ENCODE assay signal across 1 cellular context in the genomic region with DNA sequence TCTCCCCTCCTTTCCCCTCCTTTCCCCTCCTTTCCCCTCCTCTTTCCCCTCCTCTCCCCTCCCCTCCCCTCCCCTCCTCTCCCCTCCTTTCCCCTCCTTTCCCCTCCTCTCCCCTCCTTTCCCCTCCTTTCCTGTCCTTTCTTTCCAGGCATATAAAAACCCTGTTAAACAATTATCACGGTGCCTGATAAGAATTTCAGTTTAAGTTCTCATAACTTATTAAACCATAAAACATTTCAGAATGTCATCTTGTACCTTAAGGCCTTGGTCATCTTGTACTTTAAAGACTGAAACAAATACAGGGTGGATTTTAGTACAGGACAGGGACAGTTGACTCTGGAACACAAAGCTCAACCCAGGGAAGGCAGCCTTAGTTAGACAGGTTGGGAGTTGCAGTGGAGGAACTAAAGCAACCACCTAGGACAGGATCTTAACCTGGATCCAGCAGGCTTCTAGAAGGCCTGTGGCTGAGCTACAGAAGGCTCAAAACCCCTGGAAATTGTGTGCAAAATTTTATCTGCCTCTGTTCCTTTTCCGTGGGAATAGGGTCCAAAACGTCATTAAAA.
A peak's percentile ranks its signal among the peaks of the same experiment; 100 is the strongest.
TF ChIP-seq lines count a peak whose summit lies in the region.

No MANE protein-coding gene starts in this region.

TF ChIP-seq in K562, 482 proteins besides CTCF, POLR2A, EP300 and RAD21:
- TF ChIP-seq, protein P1, sequence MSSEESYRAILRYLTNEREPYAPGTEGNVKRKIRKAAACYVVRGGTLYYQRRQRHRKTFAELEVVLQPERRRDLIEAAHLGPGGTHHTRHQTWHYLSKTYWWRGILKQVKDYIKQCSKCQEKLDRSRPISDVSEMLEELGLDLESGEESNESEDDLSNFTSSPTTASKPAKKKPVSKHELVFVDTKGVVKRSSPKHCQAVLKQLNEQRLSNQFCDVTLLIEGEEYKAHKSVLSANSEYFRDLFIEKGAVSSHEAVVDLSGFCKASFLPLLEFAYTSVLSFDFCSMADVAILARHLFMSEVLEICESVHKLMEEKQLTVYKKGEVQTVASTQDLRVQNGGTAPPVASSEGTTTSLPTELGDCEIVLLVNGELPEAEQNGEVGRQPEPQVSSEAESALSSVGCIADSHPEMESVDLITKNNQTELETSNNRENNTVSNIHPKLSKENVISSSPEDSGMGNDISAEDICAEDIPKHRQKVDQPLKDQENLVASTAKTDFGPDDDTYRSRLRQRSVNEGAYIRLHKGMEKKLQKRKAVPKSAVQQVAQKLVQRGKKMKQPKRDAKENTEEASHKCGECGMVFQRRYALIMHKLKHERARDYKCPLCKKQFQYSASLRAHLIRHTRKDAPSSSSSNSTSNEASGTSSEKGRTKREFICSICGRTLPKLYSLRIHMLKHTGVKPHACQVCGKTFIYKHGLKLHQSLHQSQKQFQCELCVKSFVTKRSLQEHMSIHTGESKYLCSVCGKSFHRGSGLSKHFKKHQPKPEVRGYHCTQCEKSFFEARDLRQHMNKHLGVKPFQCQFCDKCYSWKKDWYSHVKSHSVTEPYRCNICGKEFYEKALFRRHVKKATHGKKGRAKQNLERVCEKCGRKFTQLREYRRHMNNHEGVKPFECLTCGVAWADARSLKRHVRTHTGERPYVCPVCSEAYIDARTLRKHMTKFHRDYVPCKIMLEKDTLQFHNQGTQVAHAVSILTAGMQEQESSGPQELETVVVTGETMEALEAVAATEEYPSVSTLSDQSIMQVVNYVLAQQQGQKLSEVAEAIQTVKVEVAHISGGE (CRISPR knock-in tag; IDR thresholded peaks at IDR 0.05): peak in 1 of 3 experiments; percentile 22; a peak in 1 of 6 replicates
- TF ChIP-seq, protein P2, sequence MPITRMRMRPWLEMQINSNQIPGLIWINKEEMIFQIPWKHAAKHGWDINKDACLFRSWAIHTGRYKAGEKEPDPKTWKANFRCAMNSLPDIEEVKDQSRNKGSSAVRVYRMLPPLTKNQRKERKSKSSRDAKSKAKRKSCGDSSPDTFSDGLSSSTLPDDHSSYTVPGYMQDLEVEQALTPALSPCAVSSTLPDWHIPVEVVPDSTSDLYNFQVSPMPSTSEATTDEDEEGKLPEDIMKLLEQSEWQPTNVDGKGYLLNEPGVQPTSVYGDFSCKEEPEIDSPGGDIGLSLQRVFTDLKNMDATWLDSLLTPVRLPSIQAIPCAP (CRISPR knock-in tag; IDR thresholded peaks at IDR 0.05; ENCODE audit: borderline replicate concordance): no peak
TF ChIP-seq in K562: peak in this region for 1.
